ENCODE assay signal across 30 cellular contexts in genomic region chr16:79627092-79627491, GRCh38.
"Had no signal": no experiment of that assay in that cellular context is flagged by ENCODE, and none has a peak within 500 bp of the region (broad histone marks: within the 10 kb centered on the region; RNA-seq: fewer than 3 reads in every experiment).

No MANE protein-coding gene starts in this region.

- H3K4me1 ChIP-seq: neural progenitor cell, psoas muscle, spleen, stomach, testis, tibial artery, transverse colon, upper lobe of right lung, uterus had no signal

- DNase-seq: naive thymus-derived CD4-positive, alpha-beta T cell; natural killer cell; occipital lobe; ovary; posterior cingulate gyrus; psoas muscle; right cardiac atrium; spleen; stimulated activated CD4-positive, alpha-beta T cell treated with anti-CD3 and anti-CD28 coated beads, Interleukin-12 subunit alpha, Interleukin-12 subunit beta, amount 100 ng/mL, for 4 hours; stimulated activated CD4-positive, alpha-beta T cell treated with anti-CD3 and anti-CD28 coated beads, Interleukin-1b, Interleukin-23, amount 100 ng/mL, for 48 hours; stimulated activated CD4-positive, alpha-beta T cell treated with anti-CD3 and anti-CD28 coated beads, Interleukin-4, amount 100 ng/mL, for 1 hour; stimulated activated CD4-positive, alpha-beta T cell treated with anti-CD3 and anti-CD28 coated beads, Interleukin-4, amount 100 ng/mL, for 4 hours; stimulated activated CD8-positive, alpha-beta memory T cell treated with anti-CD3 and anti-CD28 coated beads, Interleukin-4, amount 100 ng/mL, for 48 hours; stimulated activated naive B cell treated with anti-CD40 and anti-IgM and Interleukin-4, amounts not matched to agents 10 μg/mL and 1 μg/mL and 100 μg/mL, for 72 hours; stimulated activated naive CD4-positive, alpha-beta T cell treated with Interleukin-2 at 50 U/mL for 16 hours; stomach; testis; tibial artery; transverse colon; upper lobe of right lung; uterus had no signal

- H2AFZ ChIP-seq: neural progenitor cell, parathyroid adenoma had no signal

- H3K9ac ChIP-seq: neural progenitor cell, parathyroid adenoma had no signal

- H3K4me1 Mint-ChIP-seq: nephron, neural progenitor cell had no signal

- ATAC-seq: naive thymus-derived CD4-positive, alpha-beta T cell; natural killer cell; psoas muscle; right cardiac atrium; sciatic nerve; stimulated activated naive B cell treated with anti-CD40 and anti-IgM and Interleukin-4, amounts not matched to agents 10 μg/mL and 1 μg/mL and 100 μg/mL, for 72 hours; upper lobe of right lung had no signal

- H3K36me3 Mint-ChIP-seq: natural killer cell; neural progenitor cell; stimulated activated naive B cell treated with anti-CD40 and anti-IgM and Interleukin-4, amounts not matched to agents 10 μg/mL and 1 μg/mL and 100 μg/mL, for 72 hours; type B pancreatic cell had no signal

- H3K4me3 ChIP-seq: neural progenitor cell, ovary, psoas muscle, skin epidermis, smooth muscle cell, spleen, stomach, testis, tibial artery, transverse colon, upper lobe of right lung, uterus had no signal

- H3K36me3 ChIP-seq: neural progenitor cell, ovary, spleen, stomach, tibial artery, transverse colon, upper lobe of right lung, uterus had no signal

- H3K9me3 Mint-ChIP-seq: natural killer cell, nephron, neural progenitor cell, type B pancreatic cell had no signal

- H3K4me2 ChIP-seq: neural progenitor cell had no signal

- H3K9me3 ChIP-seq: ovary, psoas muscle, spleen, stomach, testis, tibial artery, transverse colon, upper lobe of right lung, uterus had no signal

- H3K27ac Mint-ChIP-seq: natural killer cell; nephron; neural progenitor cell; progenitor cell of endocrine pancreas; stimulated activated naive B cell treated with anti-CD40 and anti-IgM and Interleukin-4, amounts not matched to agents 10 μg/mL and 1 μg/mL and 100 μg/mL, for 72 hours; stimulated activated naive CD8-positive, alpha-beta T cell treated with anti-CD3 and anti-CD28 coated beads, Interleukin-15, Interleukin-2, amounts not matched to agents 100 ng/mL and 50 ng/mL, for 24 hours; type B pancreatic cell had no signal

- H3K27ac ChIP-seq: neural progenitor cell, ovary, parathyroid adenoma, psoas muscle, skin epidermis, spleen, stomach, testis, tibial artery, transverse colon, upper lobe of right lung, uterus had no signal

- H3K79me2 ChIP-seq: parathyroid adenoma had no signal

- H3K4me3 Mint-ChIP-seq: natural killer cell; nephron; neural progenitor cell; stimulated activated naive B cell treated with anti-CD40 and anti-IgM and Interleukin-4, amounts not matched to agents 10 μg/mL and 1 μg/mL and 100 μg/mL, for 72 hours; stimulated activated naive CD8-positive, alpha-beta T cell treated with anti-CD3 and anti-CD28 coated beads, Interleukin-15, Interleukin-2, amounts not matched to agents 100 ng/mL and 50 ng/mL, for 24 hours; type B pancreatic cell had no signal

- H3K27me3 ChIP-seq: neural progenitor cell, ovary, stomach, testis, transverse colon, upper lobe of right lung, uterus had no signal
